ENCODE assay signal across 27 cellular contexts in the genomic region with DNA sequence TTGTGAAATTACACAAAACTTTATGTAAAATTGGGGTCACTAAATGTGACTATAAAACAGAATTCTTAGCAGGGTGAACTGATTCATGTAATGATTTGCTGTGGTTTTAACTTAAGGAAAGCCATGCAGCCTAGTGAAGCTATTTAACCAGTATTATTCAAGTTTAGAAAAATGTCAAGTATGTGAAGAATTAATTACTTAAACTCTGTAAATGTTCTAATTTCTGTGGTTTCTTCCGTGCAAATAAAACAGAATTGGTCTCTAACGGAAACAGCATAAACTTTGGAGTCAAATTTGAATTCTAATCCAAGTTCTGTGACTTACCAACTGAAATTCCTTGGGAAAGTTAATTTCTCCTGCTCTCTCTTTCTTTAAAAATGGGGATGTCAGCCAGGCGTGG. TPM values are rescaled to one million over a fixed set of nuclear protein-coding genes. Genes with fewer than 3 reads are reported as not detected.
DNase-seq lines count a peak whose midpoint lies in the region; ATAC-seq and TF ChIP-seq lines count a peak whose summit lies in the region.
"Had no signal": no experiment of that assay in that cellular context is flagged by ENCODE, and none has a peak within 500 bp of the region (broad histone marks: within the 10 kb centered on the region; RNA-seq: fewer than 3 reads in every experiment).

No MANE protein-coding gene starts in this region.

- POLR2A ChIA-PET in AG04449 (lab: Yijun Ruan, JAX): interaction anchor here (1.0 to 1.5 kb wide), 3 partner anchors 10 to 34 kb away, joined by 3 read pairs; a partner anchor contains a TSS

- peak overlapping the region; percentile 44; the same call in 1 of the 2 replicates for H3K9ac ChIP-seq in GM23248
- H3K9ac ChIP-seq: KMS-11, neural progenitor cell had no signal

- H3K4me1 ChIP-seq in GM23248 (ENCODE audit: insufficient read depth): peaks cover 15% of the 10 kb centered on the region
- H3K4me1 ChIP-seq in tibial artery: no peaks in the 10 kb centered on the region
- H3K4me1 ChIP-seq: Caco-2, neural progenitor cell, transverse colon had no signal

- H3K27ac Mint-ChIP-seq in stimulated activated naive B cell treated with anti-CD40 and anti-IgM and Interleukin-4, amounts not matched to agents 10 μg/mL and 1 μg/mL and 100 μg/mL, for 72 hours: no peak overlapping the region
- H3K27ac Mint-ChIP-seq: activated CD4-positive, alpha-beta memory T cell treated with anti-CD3 and anti-CD28 coated beads, Interleukin-2, amount 10 ng/mL, durations not matched to agents 7 days and 5 days; endodermal cell; neural progenitor cell; T-cell had no signal

- WGBS in GM23248 (ENCODE audit: low coverage in 1 of 2, low lambda C conversion rate in 2 of 2, missing lambda C conversion rate in 2 of 2), 2 experiments: 39 to 49% methylated on average over 3 of the region's 3 CpGs

- DNase-seq in AG04449 (ENCODE audit: low read depth, low spot score) (peak; percentile 60), GM23248 (peak; percentile 60), astrocyte of the hippocampus (ENCODE audit: low read depth, low spot score) (peak; percentile 75), kidney glomerular epithelial cell (lab: John Stamatoyannopoulos, UW) (peak; percentile 73), tibial artery (no peak), nucleus accumbens (lab: John Stamatoyannopoulos, UW) (no peak), activated gamma-delta T cell (lab: John Stamatoyannopoulos, UW) (no peak)
- DNase-seq in stimulated activated naive B cell treated with anti-CD40 and anti-IgM and Interleukin-4, amounts not matched to agents 10 μg/mL and 1 μg/mL and 100 μg/mL, for 72 hours: no peak
- DNase-seq: 8988T; activated CD4-positive, alpha-beta memory T cell treated with anti-CD3 and anti-CD28 coated beads, Interleukin-2, amount 10 ng/mL, durations not matched to agents 7 days and 5 days; C1 segment of cervical spinal cord; Caco-2; endodermal cell; esophagus squamous epithelium; glutamatergic neuron; NCI-H1694 treated with DMSO at 0.1 percent for 48 hours; NCI-H2171 treated with DMSO at 0.1 percent for 48 hours; NCI-H526; stimulated activated CD8-positive, alpha-beta memory T cell treated with anti-CD3 and anti-CD28 coated beads, Interleukin-4, amount 100 ng/mL, for 48 hours; T-cell; transverse colon had no signal

- peaks cover 18 to 27% of the 10 kb centered on the region in 2 donors for H3K36me3 Mint-ChIP-seq in stimulated activated naive B cell treated with anti-CD40 and anti-IgM and Interleukin-4, amounts not matched to agents 10 μg/mL and 1 μg/mL and 100 μg/mL, for 72 hours

- no peaks in the 10 kb centered on the region for H4K20me1 ChIP-seq in GM23248 (ENCODE audit: insufficient read depth)

- H3K4me3 ChIP-seq in AG04449 (ENCODE audit: low read depth, low read length) (no peak overlapping the region), GM23248 (no peak overlapping the region), tibial artery (no peak overlapping the region)
- H3K4me3 ChIP-seq: coronary artery, esophagus squamous epithelium, neural progenitor cell, transverse colon had no signal

- H3K4me3 Mint-ChIP-seq in stimulated activated naive B cell treated with anti-CD40 and anti-IgM and Interleukin-4, amounts not matched to agents 10 μg/mL and 1 μg/mL and 100 μg/mL, for 72 hours: no peak overlapping the region
- H3K4me3 Mint-ChIP-seq: activated CD4-positive, alpha-beta memory T cell treated with anti-CD3 and anti-CD28 coated beads, Interleukin-2, amount 10 ng/mL, durations not matched to agents 7 days and 5 days; endodermal cell; neural progenitor cell; T-cell had no signal

- no peak for ATAC-seq in stimulated activated naive B cell treated with anti-CD40 and anti-IgM and Interleukin-4, amounts not matched to agents 10 μg/mL and 1 μg/mL and 100 μg/mL, for 72 hours (replicated peaks)
- ATAC-seq: activated CD4-positive, CD25-positive, alpha-beta regulatory T cell treated with anti-CD3 and anti-CD28 coated beads, Interleukin-2, amount 50 U/mL, for 24 hours; Panc1; sciatic nerve; T-cell had no signal

- H3F3A ChIP-seq in GM23248 (ENCODE audit: insufficient read depth): peaks cover 40% of the 10 kb centered on the region

- H3K9me2 ChIP-seq in GM23248 (ENCODE audit: insufficient read depth): no peaks in the 10 kb centered on the region

- H3K9me3 ChIP-seq in GM23248 (ENCODE audit: low read depth) (no peaks in the 10 kb centered on the region), tibial artery (no peaks in the 10 kb centered on the region)
- H3K9me3 ChIP-seq: Caco-2, esophagus squamous epithelium, transverse colon had no signal

- H3K9me3 Mint-ChIP-seq in stimulated activated naive B cell treated with anti-CD40 and anti-IgM and Interleukin-4, amounts not matched to agents 10 μg/mL and 1 μg/mL and 100 μg/mL, for 72 hours: no peaks in the 10 kb centered on the region
- H3K9me3 Mint-ChIP-seq: activated CD4-positive, alpha-beta memory T cell treated with anti-CD3 and anti-CD28 coated beads, Interleukin-2, amount 10 ng/mL, durations not matched to agents 7 days and 5 days; endodermal cell; neural progenitor cell; T-cell had no signal

- in situ Hi-C loops in GM23248 (cut with MboI): no loop called here

- H2AFZ ChIP-seq in GM23248: no peak overlapping the region
- H2AFZ ChIP-seq: neural progenitor cell had no signal

- TF ChIP-seq CTCF in AG04449 (IDR thresholded peaks at IDR 0.05; ENCODE audit: insufficient read depth, low read length, missing control alignments) (no peak), tibial artery (IDR thresholded peaks at IDR 0.05) (no peak)

- H3K4me1 Mint-ChIP-seq in stimulated activated naive B cell treated with anti-CD40 and anti-IgM and Interleukin-4, amounts not matched to agents 10 μg/mL and 1 μg/mL and 100 μg/mL, for 72 hours: peaks cover 0 to 1% of the 10 kb centered on the region in 2 donors
- H3K4me1 Mint-ChIP-seq: endodermal cell, neural progenitor cell had no signal

- H3K27ac ChIP-seq in GM23248: peak overlapping the region; percentile 78
- no peak overlapping the region for H3K27ac ChIP-seq in tibial artery
- H3K27ac ChIP-seq: coronary artery, KMS-11, neural progenitor cell, transverse colon had no signal

- H3K79me2 ChIP-seq in GM23248 (ENCODE audit: insufficient read depth): peaks cover 39% of the 10 kb centered on the region

- H3K36me3 ChIP-seq in GM23248 (ENCODE audit: low read depth) (peaks cover 76% of the 10 kb centered on the region), tibial artery (peaks cover 82 to 100% (median 94%) of the 10 kb centered on the region in 3 donors)

- peak overlapping the region; percentile 8 for H3K4me2 ChIP-seq in GM23248 (ENCODE audit: unreplicated experiment)
- H3K4me2 ChIP-seq: KMS-11, neural progenitor cell had no signal

- CTCF ChIA-PET in AG04449 (lab: Yijun Ruan, JAX): interaction anchor here (1.1 kb wide), 1 partner anchor 91 kb away, joined by 3 read pairs; no protein-coding TSS in a partner anchor

- no peaks in the 10 kb centered on the region for H3K27me3 ChIP-seq in GM23248 (replicated peaks; ENCODE audit: insufficient read depth)
- no peaks in the 10 kb centered on the region for H3K27me3 ChIP-seq in tibial artery
- H3K27me3 ChIP-seq: esophagus squamous epithelium, neural progenitor cell, transverse colon had no signal

- intact Hi-C loops in tibial artery (cut with DNase I; ENCODE audit: low total_unique reads): no loop called here

- H3K27me3 Mint-ChIP-seq in stimulated activated naive B cell treated with anti-CD40 and anti-IgM and Interleukin-4, amounts not matched to agents 10 μg/mL and 1 μg/mL and 100 μg/mL, for 72 hours: no peaks in the 10 kb centered on the region
- H3K27me3 Mint-ChIP-seq: activated CD4-positive, alpha-beta memory T cell treated with anti-CD3 and anti-CD28 coated beads, Interleukin-2, amount 10 ng/mL, durations not matched to agents 7 days and 5 days; T-cell had no signal

RNA-seq across cellular contexts. Expression of a gene that starts 13.3 kb away (rescaled TPM):
- 60.2 and 70.7 TPM in 2 replicates for total RNA-seq in GM23248 (2014; rRNA removed; shearing (Covaris generic))
- 80.0 and 80.5 TPM in 2 replicates for polyA plus RNA-seq in GM23248 (2016; fragmentation: Nextera tagmentation; extraction: Ambion mirVana)

RNA-seq across cellular contexts. Expression of a gene that starts 33.4 kb away (rescaled TPM):
- total RNA-seq in GM23248 (2014; rRNA removed; shearing (Covaris generic)): 25.3 and 34.0 TPM in 2 replicates
- polyA plus RNA-seq in GM23248 (2016; fragmentation: Nextera tagmentation; extraction: Ambion mirVana): 50.2 and 50.8 TPM in 2 replicates

Comparison
In these comparisons a context has a peak if more than half of its experiments do, and no peak if none do; other contexts are left out.
1. DNase-seq: peak in AG04449 (single experiment), GM23248 (single experiment), astrocyte of the hippocampus (single experiment) and kidney glomerular epithelial cell (single experiment); none in tibial artery (0 of 2), stimulated activated naive B cell treated with anti-CD40 and anti-IgM and Interleukin-4, amounts not matched to agents 10 μg/mL and 1 μg/mL and 100 μg/mL, for 72 hours (single experiment), nucleus accumbens (0 of 56) and activated gamma-delta T cell (single experiment).